ENCODE assay signal across 3 cellular contexts in genomic region chrX:270848-271367, GRCh38.
TF ChIP-seq lines count a peak whose summit lies in the region.

No MANE protein-coding gene starts in this region.

TF ChIP-seq in HEK293, 187 proteins besides CTCF, POLR2A, EP300 and RAD21:
- no peak for TF ChIP-seq ZNF548 (tag by site-specific recombination; IDR thresholded peaks at IDR 0.05)
- TF ChIP-seq KLF1 (tag by site-specific recombination; IDR thresholded peaks at IDR 0.05), result peak; percentile 37; the same call in 1 of the 2 replicates

TF ChIP-seq in WTC11, 78 proteins besides CTCF, POLR2A, EP300 and RAD21:
- TF ChIP-seq ARID4B (CRISPR knock-in tag; IDR thresholded peaks at IDR 0.05; ENCODE audit: borderline replicate concordance) (no peak), SMAD4 (CRISPR knock-in tag; IDR thresholded peaks at IDR 0.05) (no peak), ZNF671 (CRISPR knock-in tag; IDR thresholded peaks at IDR 0.05) (no peak), GTF2I (CRISPR knock-in tag; conservative IDR thresholded peaks at IDR 0.05) (no peak), ZMAT4 (CRISPR knock-in tag; IDR thresholded peaks at IDR 0.05) (no peak), ZBTB21 (CRISPR knock-in tag; IDR thresholded peaks at IDR 0.05; ENCODE audit: borderline replicate concordance) (no peak), STAT6 (CRISPR knock-in tag; conservative IDR thresholded peaks at IDR 0.05; ENCODE audit: low read depth) (no peak), ZNF512 (CRISPR knock-in tag; IDR thresholded peaks at IDR 0.05; ENCODE audit: borderline replicate concordance) (no peak), CBFB (CRISPR knock-in tag; IDR thresholded peaks at IDR 0.05; ENCODE audit: low read depth) (no peak), PREB (CRISPR knock-in tag; IDR thresholded peaks at IDR 0.05; ENCODE audit: borderline replicate concordance) (no peak)

TF ChIP-seq in HepG2, 621 proteins besides CTCF, POLR2A, EP300 and RAD21 (continues in another document):
- TF ChIP-seq RFX1 (IDR thresholded peaks at IDR 0.05), result no peak
- no peak for TF ChIP-seq ZUFSP (CRISPR knock-in tag; IDR thresholded peaks at IDR 0.05; ENCODE audit: borderline replicate concordance)
- TF ChIP-seq SP5 (CRISPR knock-in tag; IDR thresholded peaks at IDR 0.05; ENCODE audit: borderline replicate concordance, low read depth), result peak; percentile 66
- TF ChIP-seq ZNF891 (CRISPR knock-in tag; IDR thresholded peaks at IDR 0.05), result no peak
- no peak for TF ChIP-seq ZBTB34 (CRISPR knock-in tag; IDR thresholded peaks at IDR 0.05)
- no peak for TF ChIP-seq KLF9 (CRISPR knock-in tag; IDR thresholded peaks at IDR 0.05; ENCODE audit: low read depth)
- no peak for TF ChIP-seq CREM (IDR thresholded peaks at IDR 0.05)
- TF ChIP-seq CREM (CRISPR knock-in tag; IDR thresholded peaks at IDR 0.05), result no peak
- no peak for TF ChIP-seq PLRG1 (conservative IDR thresholded peaks at IDR 0.05)
- TF ChIP-seq THAP7 (CRISPR knock-in tag; IDR thresholded peaks at IDR 0.05), result no peak
- no peak for TF ChIP-seq HBP1 (CRISPR knock-in tag; IDR thresholded peaks at IDR 0.05; ENCODE audit: low read depth)
- peak; percentile 52 for TF ChIP-seq ARID5B (CRISPR knock-in tag; IDR thresholded peaks at IDR 0.05)
- 0 out of 2 replicates have a peak, but pooled peaks have one; percentile 56 for TF ChIP-seq KLF12 (CRISPR knock-in tag; IDR thresholded peaks at IDR 0.05; ENCODE audit: borderline replicate concordance)
- no peak for TF ChIP-seq E2F1 (CRISPR knock-in tag; IDR thresholded peaks at IDR 0.05)
- no peak for TF ChIP-seq BRCA1 (CRISPR knock-in tag; IDR thresholded peaks at IDR 0.05)
- TF ChIP-seq ZSCAN20 (CRISPR knock-in tag; IDR thresholded peaks at IDR 0.05; ENCODE audit: borderline replicate concordance), result no peak
- TF ChIP-seq ZNF703 (CRISPR knock-in tag; IDR thresholded peaks at IDR 0.05; ENCODE audit: borderline replicate concordance), result no peak
- peak; percentile 92 for TF ChIP-seq HDAC1 (CRISPR knock-in tag; IDR thresholded peaks at IDR 0.05)
- TF ChIP-seq ELF1 (CRISPR knock-in tag; IDR thresholded peaks at IDR 0.05), result 0 out of 2 replicates have a peak, but pooled peaks have one; percentile 34
- TF ChIP-seq ATF5 (CRISPR knock-in tag; IDR thresholded peaks at IDR 0.05; ENCODE audit: low read depth), result no peak
- no peak for TF ChIP-seq SMAD9 (CRISPR knock-in tag; IDR thresholded peaks at IDR 0.05)
- no peak for TF ChIP-seq SOX6 (IDR thresholded peaks at IDR 0.05)
- peak; percentile 61 for TF ChIP-seq SOX6 (CRISPR knock-in tag; IDR thresholded peaks at IDR 0.05)
- TF ChIP-seq CHCHD3 (CRISPR knock-in tag; IDR thresholded peaks at IDR 0.05), result no peak
- TF ChIP-seq ZNF180 (CRISPR knock-in tag; IDR thresholded peaks at IDR 0.05; ENCODE audit: borderline replicate concordance, low read depth), result no peak
- no peak for TF ChIP-seq ZFP36L1 (CRISPR knock-in tag; IDR thresholded peaks at IDR 0.05)
- 0 out of 2 replicates have a peak, but pooled peaks have one; percentile 52 for TF ChIP-seq MEIS2 (CRISPR knock-in tag; IDR thresholded peaks at IDR 0.05)
- TF ChIP-seq ETV6 (CRISPR knock-in tag; conservative IDR thresholded peaks at IDR 0.05), result no peak
- TF ChIP-seq ZNF280D (CRISPR knock-in tag; IDR thresholded peaks at IDR 0.05), result peak; percentile 76; the same call in 1 of the 2 replicates
- no peak for TF ChIP-seq RNF219 (CRISPR knock-in tag; IDR thresholded peaks at IDR 0.05)
- no peak for TF ChIP-seq ZNF619 (CRISPR knock-in tag; IDR thresholded peaks at IDR 0.05)
- no peak for TF ChIP-seq SNAPC5 (CRISPR knock-in tag; IDR thresholded peaks at IDR 0.05; ENCODE audit: borderline replicate concordance)
- no peak for TF ChIP-seq ZNF17 (CRISPR knock-in tag; IDR thresholded peaks at IDR 0.05)
- no peak for TF ChIP-seq LCORL (IDR thresholded peaks at IDR 0.05)
- TF ChIP-seq LCORL (CRISPR knock-in tag; IDR thresholded peaks at IDR 0.05), result peak; percentile 67
- no peak for TF ChIP-seq RFX5 (IDR thresholded peaks at IDR 0.05; ENCODE audit: low read depth, low read length)
- no peak for TF ChIP-seq ZNF800 (CRISPR knock-in tag; IDR thresholded peaks at IDR 0.05)
- TF ChIP-seq ZNF256 (CRISPR knock-in tag; conservative IDR thresholded peaks at IDR 0.05), result no peak
